Comparison of ENCODE assay signal across 8 cellular contexts in the genomic region with DNA sequence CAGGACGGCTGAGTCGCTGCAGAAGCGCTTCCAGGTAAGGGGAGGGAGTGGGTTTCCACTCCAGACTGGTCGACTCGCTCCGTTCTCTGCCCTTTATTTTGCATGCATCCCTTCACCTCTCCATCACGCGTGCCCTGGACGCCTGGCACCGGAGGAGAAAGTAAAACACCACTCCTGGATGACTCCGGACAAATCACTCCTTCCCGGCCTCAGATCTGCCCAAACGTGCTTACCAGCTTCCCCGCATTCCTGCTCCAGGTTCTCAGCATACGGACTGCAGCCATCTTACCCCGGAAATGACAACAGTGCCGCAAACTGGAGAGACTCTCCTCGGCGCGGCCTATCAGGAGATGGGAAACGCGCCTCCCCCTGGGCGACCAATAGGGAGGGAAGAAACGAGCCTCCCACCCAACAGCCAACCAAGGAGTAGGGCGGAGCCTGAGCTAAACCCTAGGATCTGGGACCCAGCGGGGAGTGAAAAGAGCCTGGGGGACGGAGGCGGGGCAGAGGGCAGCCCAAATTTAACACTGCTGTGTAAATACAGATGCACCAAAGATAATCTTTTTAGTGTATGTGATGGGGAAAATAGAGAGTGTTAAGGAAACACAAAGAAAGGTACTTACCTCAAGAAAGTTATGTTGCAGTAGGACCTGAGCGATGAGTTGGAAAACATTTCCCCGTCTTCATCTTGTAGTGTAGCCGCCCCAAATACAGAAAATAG. TPM values are rescaled to one million over a fixed set of nuclear protein-coding genes. Genes with fewer than 3 reads are reported as not detected.
A peak's percentile ranks its signal among the peaks of the same experiment; 100 is the strongest.
DNase-seq lines count a peak whose midpoint lies in the region; ATAC-seq and TF ChIP-seq lines count a peak whose summit lies in the region.

A gene (minus strand): TSS at position 298 of the 721 bp plus-strand sequence. CDS start 14 bp downstream, at position 284.

- H2BK15ac ChIP-seq in IMR-90 (ENCODE audit: low read depth, low read length), result no peak within 1 kb of the TSS

- TF ChIP-seq POLR2A in IMR-90 (IDR thresholded peaks at IDR 0.05; ENCODE audit: low read depth, low read length), result peak; percentile 78

- H3K9me1 ChIP-seq in IMR-90 (ENCODE audit: insufficient read depth, low read length), result peaks cover 7% of the 10 kb centered on the region; the same call in 1 of the 2 replicates

- CTCF ChIA-PET in IMR-90 (lab: Yijun Ruan, JAX), result interaction anchor here (0.5 to 0.8 kb wide), 2 partner anchors 22 to 61 kb away, joined by 3 read pairs; no protein-coding TSS in a partner anchor

- peak within 1 kb of the TSS; percentile 51 for H2AK5ac ChIP-seq in IMR-90 (ENCODE audit: low read depth, low read length)

- peaks cover 15 to 27% of the 10 kb centered on the region in 2 experiments for H3K79me1 ChIP-seq in IMR-90 (ENCODE audit: low read depth in 1 of 2, low read length in 2 of 2)

- H3K4me3 ChIP-seq in IMR-90 (ENCODE audit: insufficient read depth, low read depth, low read length), result peak within 1 kb of the TSS; percentile 93
- H3K4me3 ChIP-seq in epithelial cell of proximal tubule (ENCODE audit: low read depth, low read length), result peak within 1 kb of the TSS; percentile 87
- peak within 1 kb of the TSS; percentile 85 for H3K4me3 ChIP-seq in mucosa of descending colon

- H3K18ac ChIP-seq in IMR-90 (ENCODE audit: low read depth, low read length), result peak within 1 kb of the TSS; percentile 70

- H3K36me3 ChIP-seq in IMR-90 (ENCODE audit: control insufficient read depth, insufficient read depth, low read length) (no peaks in the 10 kb centered on the region), mucosa of descending colon (ENCODE audit: low read depth) (no peaks in the 10 kb centered on the region)

- no peaks in the 10 kb centered on the region for H3K27me3 ChIP-seq in IMR-90 (ENCODE audit: control insufficient read depth, insufficient read depth, low read length)

- TF ChIP-seq CTCF in IMR-90 (conservative IDR thresholded peaks at IDR 0.05; ENCODE audit: low read depth, low read length), result no peak
- TF ChIP-seq CTCF in epithelial cell of proximal tubule (conservative IDR thresholded peaks at IDR 0.05; ENCODE audit: low read depth, low read length), result no peak
- no peak for TF ChIP-seq CTCF in mucosa of descending colon (IDR thresholded peaks at IDR 0.05)

- peak within 1 kb of the TSS; percentile 94 for H4K5ac ChIP-seq in IMR-90 (ENCODE audit: low read depth, low read length)

- no peak within 1 kb of the TSS for H2BK120ac ChIP-seq in IMR-90 (ENCODE audit: low read depth, low read length)

- no TSS peak for BruUV-seq in IMR-90 (replicated peaks; lab: Mats Ljungman, UMichigan)

- H2BK20ac ChIP-seq in IMR-90 (ENCODE audit: low read depth, low read length), result 0 out of 2 replicates have a peak within 1 kb of the TSS, but pooled peaks have one; percentile 24

- H3K56ac ChIP-seq in IMR-90 (ENCODE audit: extremely low read depth, insufficient read depth, low read length), result peak within 1 kb of the TSS; percentile 60; the same call in 1 of the 2 replicates

- intact Hi-C loops in IMR-90 (cut with micrococcal nuclease) (no loop called here), mucosa of descending colon (cut with DNase I, micrococcal nuclease) (no loop called here)

- H3K14ac ChIP-seq in IMR-90 (replicated peaks; ENCODE audit: low read depth, low read length), result peak within 1 kb of the TSS; percentile 77

- peak within 1 kb of the TSS; percentile 81 for H2BK5ac ChIP-seq in IMR-90 (ENCODE audit: low read depth, low read length, poor library complexity, severe bottlenecking)

- dilution Hi-C loops in IMR-90 (cut with HindIII; ENCODE audit: low sequenced_read_pairs, unreplicated experiment), result no loop called here

- H3K4ac ChIP-seq in IMR-90 (ENCODE audit: low read depth, low read length), result peak within 1 kb of the TSS; percentile 87

- peak within 1 kb of the TSS; percentile 96 for H3K9ac ChIP-seq in IMR-90 (ENCODE audit: low read depth, low read length)

- 0% methylated on average over 7 of the region's 31 CpGs; no CpG with 5 or more reads in 1 of the 2 experiments for WGBS in IMR-90 (ENCODE audit: extremely low coverage in 2 of 2, insufficient read length in 1 of 2), 2 experiments

- no peaks in the 10 kb centered on the region for H4K20me1 ChIP-seq in IMR-90 (ENCODE audit: insufficient read depth, low read length)

- peak within 1 kb of the TSS; percentile 98 for H2AFZ ChIP-seq in IMR-90 (replicated peaks; ENCODE audit: low read length, poor library complexity)

- no peaks in the 10 kb centered on the region for H3K9me3 ChIP-seq in IMR-90 (ENCODE audit: control insufficient read depth, insufficient read depth, low read length)
- no peaks in the 10 kb centered on the region for H3K9me3 ChIP-seq in mucosa of descending colon

- peak within 1 kb of the TSS; percentile 84 for H2AK9ac ChIP-seq in IMR-90 (replicated peaks; ENCODE audit: low read depth, low read length, poor library complexity)

- H3K4me2 ChIP-seq in IMR-90 (ENCODE audit: low read depth, low read length), result peak within 1 kb of the TSS; percentile 100

- in situ Hi-C loops in IMR-90 (cut with MboI; ENCODE audit: low sequenced_read_pairs), result loop anchor here (25.0 kb wide), 2 partner anchors 437 to 638 kb away; a partner anchor contains a TSS

- ATAC-seq in GM21529 (IDR thresholded peaks at IDR 0.05; ENCODE audit: unreplicated experiment) (peak; percentile 100), IMR-90 (ENCODE audit: low read depth) (peak; percentile 100), mucosa of descending colon (peak; percentile 100)

- H3K23ac ChIP-seq in IMR-90 (ENCODE audit: low read depth, low read length), result peak within 1 kb of the TSS; percentile 62

- H4K8ac ChIP-seq in IMR-90 (ENCODE audit: low read depth in 2 of 2, low read length in 2 of 2), result peak within 1 kb of the TSS; percentile 86 to 98

- no peak for TF ChIP-seq RAD21 in IMR-90 (IDR thresholded peaks at IDR 0.05; ENCODE audit: low read length)

- peak; percentile 96 for DNase-seq in DMS114 treated with DMSO at 0.1 percent for 48 hours (lab: John Stamatoyannopoulos, UW; ENCODE audit: unreplicated experiment)
- DNase-seq in IMR-90, result peak; percentile 92
- peak; percentile 97 for DNase-seq in OCI-M1 (lab: John Stamatoyannopoulos, UW)
- DNase-seq in activated T-cell treated with anti-CD3 and anti-CD28 coated beads for 24 hours (ENCODE audit: low read depth), result peak; percentile 89
- DNase-seq in epithelial cell of proximal tubule (ENCODE audit: low read depth), result peak; percentile 68
- peak; percentile 92 to 95 (median 94) for DNase-seq in mucosa of descending colon
- peak; percentile 86 for DNase-seq in stimulated activated CD8-positive, alpha-beta memory T cell treated with anti-CD3 and anti-CD28 coated beads, Interleukin-4, amount 100 ng/mL, for 24 hours (ENCODE audit: low read depth)

- peak within 1 kb of the TSS; percentile 91 for H3K27ac ChIP-seq in IMR-90 (ENCODE audit: insufficient read depth, low read length)

- peak within 1 kb of the TSS; percentile 79 for H4K91ac ChIP-seq in IMR-90 (ENCODE audit: insufficient read depth, low read depth, low read length)

- H3K4me1 ChIP-seq in IMR-90 (ENCODE audit: control insufficient read depth, insufficient read depth, low read length), result 0 out of 2 replicates have a peak, but pooled peaks cover 2% of the 10 kb centered on the region
- peaks cover 7% of the 10 kb centered on the region for H3K4me1 ChIP-seq in mucosa of descending colon (ENCODE audit: low read depth)

- POLR2A ChIA-PET in IMR-90 (lab: Charles Lee; ENCODE audit: unreplicated experiment), result interaction anchor here (0.6 to 1.0 kb wide), 2 partner anchors 16 to 26 kb away, joined by 3 read pairs; no protein-coding TSS in a partner anchor

TF ChIP-seq in IMR-90, 13 proteins besides CTCF, POLR2A, EP300 and RAD21:
- TF ChIP-seq BHLHE40 (IDR thresholded peaks at IDR 0.05; ENCODE audit: low read depth, low read length), result peak; percentile 7; the same call in 1 of the 2 replicates
- 0 out of 2 replicates have a peak, but pooled peaks have one; percentile 12 for TF ChIP-seq RFX5 (IDR thresholded peaks at IDR 0.05; ENCODE audit: low read depth, low read length)
- TF ChIP-seq MXI1 (IDR thresholded peaks at IDR 0.05; ENCODE audit: borderline replicate concordance, low read depth, low read length), result peak; percentile 61
- TF ChIP-seq CEBPB (IDR thresholded peaks at IDR 0.05; ENCODE audit: low read depth, low read length), result no peak
- TF ChIP-seq MAFK (IDR thresholded peaks at IDR 0.05; ENCODE audit: low read depth, low read length), result no peak
- peak; percentile 24; the same call in 1 of the 2 replicates for TF ChIP-seq MAZ (IDR thresholded peaks at IDR 0.05; ENCODE audit: borderline replicate concordance, low read depth, low read length)
- TF ChIP-seq NFE2L2 (IDR thresholded peaks at IDR 0.05; ENCODE audit: low read depth, low read length), result no peak

RNA-seq across cellular contexts. Expression of the gene that starts here (rescaled TPM):
- total RNA-seq in IMR-90 (2012; rRNA removed), result 3.8 and 7.5 TPM in 2 replicates
- polyA plus RNA-seq in IMR-90 (2012; rRNA removed), result 2.4 and 3.4 TPM in 2 replicates
- 0.44 and 0.51 TPM in 2 replicates for polyA plus RNA-seq in IMR-90 (2012; cell fraction: cytosol; rRNA removed)
- 0.38 and 3.1 TPM in 2 replicates for polyA plus RNA-seq in IMR-90 (2012; cell fraction: nucleus; rRNA removed; ENCODE audit: low replicate concordance)
- 2.8 and 3.6 TPM in 2 replicates for total RNA-seq in epithelial cell of proximal tubule
- 10 to 100 TPM; 12.4 to 20.7 (median 14.6) TPM for total RNA-seq in mucosa of descending colon

Comparison
In these comparisons a context has a peak if more than half of its experiments do, and no peak if none do; other contexts are left out.
1. Peak in every context shown above with its lines: DNase-seq, ATAC-seq, H3K4me3 ChIP-seq and H3K27ac ChIP-seq.